ENCODE assay signal across 7 cellular contexts in genomic region chr11:4607111-4607510, GRCh38. TPM values are rescaled to one million over a fixed set of nuclear protein-coding genes. Genes with fewer than 3 reads are reported as not detected.
DNase-seq lines count a peak whose midpoint lies in the region; ATAC-seq and TF ChIP-seq lines count a peak whose summit lies in the region.

No MANE protein-coding gene starts in this region.

- TF ChIP-seq POLR2A in gastroesophageal sphincter (IDR thresholded peaks at IDR 0.05) (no peak), spleen (IDR thresholded peaks at IDR 0.05) (no peak)

- intact Hi-C loops in spleen (cut with DNase I; ENCODE audit: low total_unique reads): no loop called here

- TF ChIP-seq EP300 in gastroesophageal sphincter (IDR thresholded peaks at IDR 0.05): no peak

- H3K36me3 ChIP-seq in HAP-1 (replicated peaks): no peaks in the 10 kb centered on the region; the same call in 1 of the 2 replicates
- H3K36me3 ChIP-seq in SJSA1: peaks cover 28% of the 10 kb centered on the region
- peaks cover 0 to 34% of the 10 kb centered on the region in 2 donors for H3K36me3 ChIP-seq in gastroesophageal sphincter
- peaks cover 4 to 34% (median 24%) of the 10 kb centered on the region in 6 donors for H3K36me3 ChIP-seq in spleen

- 25 to 33% methylated on average over 5 to 6 of the region's 6 CpGs for WGBS in gastroesophageal sphincter (ENCODE audit: low coverage in 1 of 2), 2 donors
- WGBS in spleen, 5 donors: 24 to 34% (median 30%) methylated on average over 6 of the region's 6 CpGs

- in situ Hi-C loops in HAP-1 (cut with MboI; ENCODE audit: low sequenced_read_pairs): no loop called here

- H3K9me3 ChIP-seq in HAP-1 (0 out of 2 replicates have a peak, but pooled peaks cover 3% of the 10 kb centered on the region), SJSA1 (replicated peaks) (no peaks in the 10 kb centered on the region), gastroesophageal sphincter (no peaks in the 10 kb centered on the region), spleen (no peaks in the 10 kb centered on the region)

- H3K4me3 ChIP-seq in HAP-1 (peak overlapping the region; percentile 59), SJSA1 (peak overlapping the region; percentile 54), gastroesophageal sphincter (peak overlapping the region; percentile 61), spleen (peak overlapping the region; percentile 60 to 83 (median 70))

- H3K27me3 ChIP-seq in HAP-1 (ENCODE audit: low read depth) (no peaks in the 10 kb centered on the region; the same call in 1 of the 2 replicates), SJSA1 (replicated peaks) (no peaks in the 10 kb centered on the region), gastroesophageal sphincter (no peaks in the 10 kb centered on the region), spleen (replicated peaks in 1 of 7) (no peaks in the 10 kb centered on the region)

- no peak for TF ChIP-seq CTCF in gastroesophageal sphincter (IDR thresholded peaks at IDR 0.05)
- TF ChIP-seq CTCF in spleen (IDR thresholded peaks at IDR 0.05 in 8 of 11, conservative IDR thresholded peaks at IDR 0.05 in 3 of 11): no peak

- H3K4me1 ChIP-seq in HAP-1 (peaks cover 7% of the 10 kb centered on the region), SJSA1 (replicated peaks) (peaks cover 10% of the 10 kb centered on the region), gastroesophageal sphincter (peaks cover 0 to 24% (median 8%) of the 10 kb centered on the region in 3 donors), spleen (peaks cover 8 to 45% (median 26%) of the 10 kb centered on the region in 6 donors)

- DNase-seq in HAP-1 (ENCODE audit: low spot score in 2 of 2) (no peak), SJSA1 (ENCODE audit: low read depth in 1 of 2, low spot score in 2 of 2) (peak in 1 of 2 experiments; percentile 31), spleen (no peak), NCI-H526 treated with DMSO at 0.1 percent for 48 hours (lab: John Stamatoyannopoulos, UW) (no peak)
- DNase-seq in activated CD8-positive, alpha-beta memory T cell treated with anti-CD3 and anti-CD28 coated beads, Interleukin-2, amount 50 U/mL, for 48 hours: no peak

- ATAC-seq in gastroesophageal sphincter: no peak
- no peak for ATAC-seq in HG03135 (IDR thresholded peaks at IDR 0.05; ENCODE audit: unreplicated experiment)

- peak overlapping the region; percentile 66; the same call in 1 of the 2 replicates for H3K27ac ChIP-seq in SJSA1
- peak overlapping the region; percentile 81 to 95 (median 90) for H3K27ac ChIP-seq in gastroesophageal sphincter
- H3K27ac ChIP-seq in spleen: peak overlapping the region in 5 of 8 donors; percentile 90 to 94 (median 91)

RNA-seq across cellular contexts. Expression of gene TRIM68, which starts 0.9 kb away (rescaled TPM):
- total RNA-seq in SJSA1 (2014; rRNA removed; shearing (Covaris generic)): 20.7 and 42.9 TPM in 2 replicates
- 10 to 100 TPM; 12.0 to 17.3 (median 14.0) TPM for total RNA-seq in gastroesophageal sphincter
- 10 to 100 TPM; 12.2 to 22.9 (median 19.5) TPM for total RNA-seq in spleen
- polyA plus RNA-seq in spleen: 1 to 10 TPM; 3.4 to 7.2 (median 4.0) TPM

RNA-seq across cellular contexts. Expression of gene OR52I1, which starts 13.3 kb away (rescaled TPM):
- total RNA-seq in SJSA1 (2014; rRNA removed; shearing (Covaris generic)): not detected in 2 replicates
- not detected for total RNA-seq in gastroesophageal sphincter
- total RNA-seq in spleen: not detected
- polyA plus RNA-seq in spleen: not detected

RNA-seq across cellular contexts. Expression of gene OR52I2, which starts 25.6 kb away (rescaled TPM):
- not detected in 2 replicates for total RNA-seq in SJSA1 (2014; rRNA removed; shearing (Covaris generic))
- total RNA-seq in gastroesophageal sphincter (not detected), spleen (not detected)
- polyA plus RNA-seq in spleen: not detected

RNA-seq across cellular contexts. Expression of gene OR51D1, which starts 30.2 kb away (rescaled TPM):
- not detected in 2 replicates for total RNA-seq in SJSA1 (2014; rRNA removed; shearing (Covaris generic))
- total RNA-seq in gastroesophageal sphincter (not detected), spleen (not detected)
- polyA plus RNA-seq in spleen: not detected

RNA-seq across cellular contexts. Expression of gene OR51E1, which starts 36.7 kb away (rescaled TPM):
- total RNA-seq in SJSA1 (2014; rRNA removed; shearing (Covaris generic)): 0.11 and 0.13 TPM in 2 replicates
- total RNA-seq in gastroesophageal sphincter (under 1 TPM; 0.27 to 0.78 (median 0.65) TPM), spleen (not detected)
- polyA plus RNA-seq in spleen: under 1 TPM; 0.04 to 0.18 (median 0.06) TPM
